ENCODE assay signal across 8 cellular contexts in genomic region chr5:69042915-69043795, GRCh38. TPM values are rescaled to one million over a fixed set of nuclear protein-coding genes. Genes with fewer than 3 reads are reported as not detected.
DNase-seq lines count a peak whose midpoint lies in the region; ATAC-seq and TF ChIP-seq lines count a peak whose summit lies in the region.

No MANE protein-coding gene starts in this region.

- no peaks in the 10 kb centered on the region for H3K27me3 ChIP-seq in SK-N-SH (ENCODE audit: insufficient read depth)
- H3K27me3 ChIP-seq in parathyroid adenoma (ENCODE audit: control insufficient read depth, insufficient read depth, low read length), result no peaks in the 10 kb centered on the region
- H3K27me3 ChIP-seq in tibial nerve, result no peaks in the 10 kb centered on the region

- no peaks in the 10 kb centered on the region for H3K36me3 Mint-ChIP-seq in activated naive CD8-positive, alpha-beta T cell

- H3K4me3 ChIP-seq in SK-N-SH (ENCODE audit: low read depth in 2 of 2, low read length in 1 of 2) (no peak overlapping the region), parathyroid adenoma (ENCODE audit: low read depth, low read length) (peak overlapping the region; percentile 72), tibial nerve (peak overlapping the region; percentile 39 to 54 (median 50))

- no peaks in the 10 kb centered on the region for H3K9me3 Mint-ChIP-seq in activated naive CD8-positive, alpha-beta T cell (ENCODE audit: low read depth)

- H3K9me2 ChIP-seq in SK-N-SH, result no peaks in the 10 kb centered on the region

- H3F3A ChIP-seq in SK-N-SH (replicated peaks; ENCODE audit: insufficient read depth), result no peaks in the 10 kb centered on the region

- peak; percentile 91 for TF ChIP-seq RAD21 in SK-N-SH (IDR thresholded peaks at IDR 0.05; ENCODE audit: low read length)

- no peak for TF ChIP-seq EP300 in SK-N-SH (IDR thresholded peaks at IDR 0.05; ENCODE audit: borderline replicate concordance in 1 of 2, low read depth in 1 of 2, low read length in 1 of 2)
- peak in 1 of 2 donors; percentile 43 for TF ChIP-seq EP300 in tibial nerve (IDR thresholded peaks at IDR 0.05)

- peak overlapping the region; percentile 88 for H2AFZ ChIP-seq in SK-N-SH (ENCODE audit: low read depth)
- peak overlapping the region; percentile 80 for H2AFZ ChIP-seq in parathyroid adenoma

- no peak overlapping the region for H3K9ac ChIP-seq in SK-N-SH
- H3K9ac ChIP-seq in parathyroid adenoma, result no peak overlapping the region

- no peaks in the 10 kb centered on the region for H4K20me1 ChIP-seq in SK-N-SH (ENCODE audit: insufficient read depth)

- H3K4me1 Mint-ChIP-seq in activated naive CD8-positive, alpha-beta T cell (ENCODE audit: low read depth), result peaks cover 15% of the 10 kb centered on the region

- H3K79me2 ChIP-seq in SK-N-SH (ENCODE audit: insufficient read depth) (no peaks in the 10 kb centered on the region), parathyroid adenoma (no peaks in the 10 kb centered on the region)

- H3K27ac ChIP-seq in SK-N-SH (ENCODE audit: low read depth in 2 of 2, low read length in 1 of 2), result peak overlapping the region in 1 of 2 experiments; percentile 44; a peak in 2 of 4 replicates
- peak overlapping the region; percentile 84 for H3K27ac ChIP-seq in parathyroid adenoma
- peak overlapping the region; percentile 44 to 83 (median 75) for H3K27ac ChIP-seq in tibial nerve

- CTCF ChIA-PET in SK-N-SH (lab: Yijun Ruan, JAX), result interaction anchor here (0.6 to 9.5 kb wide), 21 partner anchors 8 to 771 kb away, joined by 3 to 262 read pairs (median 3); partner anchors contain the start of gene SLC30A5

- DNase-seq in GM04503 (ENCODE audit: low read depth), result peak; percentile 28
- DNase-seq in NCI-H1092 (lab: John Stamatoyannopoulos, UW), result peak; percentile 56
- DNase-seq in SK-N-SH, result peak; percentile 63
- DNase-seq in head of caudate nucleus, result peak in 41 of 42 donors; percentile 29 to 95 (median 79)
- peak; percentile 44 to 82 for DNase-seq in tibial nerve (ENCODE audit: low spot score in 2 of 2)

- H3K4me2 ChIP-seq in SK-N-SH (no peak overlapping the region), parathyroid adenoma (ENCODE audit: low read length) (peak overlapping the region; percentile 92)

- H3K4me3 Mint-ChIP-seq in activated naive CD8-positive, alpha-beta T cell, result peak overlapping the region; percentile 94

- POLR2A ChIA-PET in SK-N-SH (lab: Yijun Ruan, JAX), result no interaction called here

- intact Hi-C loops in head of caudate nucleus (cut with DNase I), result no loop called here

- TF ChIP-seq POLR2A in tibial nerve (IDR thresholded peaks at IDR 0.05), result no peak

- no peaks in the 10 kb centered on the region for H3K9me3 ChIP-seq in SK-N-SH
- H3K9me3 ChIP-seq in parathyroid adenoma (ENCODE audit: control insufficient read depth, low read length), result no peaks in the 10 kb centered on the region
- H3K9me3 ChIP-seq in tibial nerve, result no peaks in the 10 kb centered on the region

- WGBS in SK-N-SH (ENCODE audit: low lambda C conversion rate), result 59% methylated on average over 19 of the region's 19 CpGs
- 6 to 7% methylated on average over 19 of the region's 19 CpGs for WGBS in tibial nerve, 2 donors

- ATAC-seq in HG02571 (IDR thresholded peaks at IDR 0.05; ENCODE audit: unreplicated experiment), result peak; percentile 90

- H3K4me1 ChIP-seq in SK-N-SH (ENCODE audit: control insufficient read depth in 1 of 2, insufficient read depth in 2 of 2, low read depth in 1 of 2, low read length in 1 of 2), result no peaks in the 10 kb centered on the region; a peak in 1 of 4 replicates
- H3K4me1 ChIP-seq in parathyroid adenoma, result no peaks in the 10 kb centered on the region
- peaks cover 0 to 6% (median 0%) of the 10 kb centered on the region in 4 donors for H3K4me1 ChIP-seq in tibial nerve

- H3K36me3 ChIP-seq in SK-N-SH (replicated peaks in 1 of 2; ENCODE audit: control insufficient read depth in 1 of 2, insufficient read depth in 2 of 2, low read length in 1 of 2) (no peaks in the 10 kb centered on the region), parathyroid adenoma (ENCODE audit: control insufficient read depth, insufficient read depth, low read length) (no peaks in the 10 kb centered on the region), tibial nerve (no peaks in the 10 kb centered on the region)

- H3K27me3 Mint-ChIP-seq in activated naive CD8-positive, alpha-beta T cell, result no peaks in the 10 kb centered on the region

- peak overlapping the region; percentile 90 for H3K27ac Mint-ChIP-seq in activated naive CD8-positive, alpha-beta T cell

- peak; percentile 89 for TF ChIP-seq CTCF in SK-N-SH (IDR thresholded peaks at IDR 0.05)
- peak; percentile 94 for TF ChIP-seq CTCF in parathyroid adenoma (IDR thresholded peaks at IDR 0.05)
- TF ChIP-seq CTCF in tibial nerve (IDR thresholded peaks at IDR 0.05), result peak; percentile 70 to 86 (median 76)

TF ChIP-seq in SK-N-SH, 30 proteins besides CTCF, POLR2A, EP300 and RAD21:
- TF ChIP-seq SMC3 (IDR thresholded peaks at IDR 0.05; ENCODE audit: low read depth, low read length) (peak; percentile 42; the same call in 1 of the 2 replicates), FOXJ3 (CRISPR knock-in tag; IDR thresholded peaks at IDR 0.05) (no peak), TEAD4 (IDR thresholded peaks at IDR 0.05; ENCODE audit: borderline replicate concordance, insufficient read depth) (no peak), YY1 (IDR thresholded peaks at IDR 0.05; ENCODE audit: low read depth) (peak; percentile 80; the same call in 1 of the 2 replicates), ELF1 (IDR thresholded peaks at IDR 0.05) (peak; percentile 86)

RNA-seq across cellular contexts. Expression of gene SLC30A5, which starts 50.7 kb away (rescaled TPM):
- 28.5 and 32.9 TPM in 2 replicates for polyA plus RNA-seq in SK-N-SH (2012; rRNA removed)
- 34.8 and 37.5 TPM in 2 replicates for polyA plus RNA-seq in SK-N-SH (2012; cell fraction: cytosol; rRNA removed)
- polyA plus RNA-seq in SK-N-SH (2012; cell fraction: nucleus; rRNA removed), result 20.4 and 38.5 TPM in 2 replicates
- 10 to 100 TPM; 43.3 to 60.1 (median 54.7) TPM for total RNA-seq in tibial nerve

Comparison
In these comparisons a context has a peak if more than half of its experiments do, and no peak if none do; other contexts are left out.
1. DNase-seq: peak in every context shown above with its lines; median percentile 79 in head of caudate nucleus; 63 in SK-N-SH; 63 in tibial nerve; 56 in NCI-H1092; 28 in GM04503.
2. H3K4me3 ChIP-seq: peak in parathyroid adenoma (single experiment) and tibial nerve (4 of 4); none in SK-N-SH (0 of 2).
3. Peak in every context shown above with its lines, with median percentiles within 50 percentile points of each other: CTCF ChIP-seq.